Comparison of ENCODE assay signal across 8 cellular contexts in genomic region chr9:37079370-37080164, GRCh38. TPM values are rescaled to one million over a fixed set of nuclear protein-coding genes. Genes with fewer than 3 reads are reported as not detected.
DNase-seq lines count a peak whose midpoint lies in the region; ATAC-seq, FAIRE-seq and TF ChIP-seq lines count a peak whose summit lies in the region.

No MANE protein-coding gene starts in this region.

- peak; percentile 91 for ATAC-seq in HG02763 (IDR thresholded peaks at IDR 0.05; ENCODE audit: unreplicated experiment)
- peak; percentile 95 to 98 (median 96) for ATAC-seq in pancreas

- H3K27ac ChIP-seq in cardiac muscle cell, result peak overlapping the region; percentile 80
- peak overlapping the region; percentile 83 to 89 (median 87) for H3K27ac ChIP-seq in pancreas
- H3K27ac ChIP-seq in tibial artery, result peak overlapping the region; percentile 86 to 92

- H3K9ac ChIP-seq in adipocyte (ENCODE audit: low read length), result peak overlapping the region; percentile 97

- no peak for FAIRE-seq in pancreas (lab: Jason Lieb, UNC)

- 2% methylated on average over 63 of the region's 63 CpGs for WGBS in pancreas, 2 donors

- peak overlapping the region; percentile 69 for H3K4me3 ChIP-seq in GM12865 (ENCODE audit: low read depth, low read length)
- peak overlapping the region; percentile 97 for H3K4me3 ChIP-seq in adipocyte (ENCODE audit: low read length)
- peak overlapping the region; percentile 90 for H3K4me3 ChIP-seq in cardiac muscle cell
- H3K4me3 ChIP-seq in pancreas, result peak overlapping the region; percentile 75 to 95 (median 86)
- H3K4me3 ChIP-seq in tibial artery, result peak overlapping the region; percentile 74 to 79

- H3K36me3 ChIP-seq in adipocyte (ENCODE audit: control insufficient read depth, insufficient read depth, low read length, severe bottlenecking) (no peaks in the 10 kb centered on the region), cardiac muscle cell (no peaks in the 10 kb centered on the region), pancreas (no peaks in the 10 kb centered on the region), tibial artery (no peaks in the 10 kb centered on the region)

- peaks cover 7% of the 10 kb centered on the region for H3K4me1 ChIP-seq in adipocyte (ENCODE audit: control insufficient read depth, insufficient read depth, low read length)
- H3K4me1 ChIP-seq in cardiac muscle cell (ENCODE audit: low read depth), result no peaks in the 10 kb centered on the region
- peaks cover 6 to 17% (median 15%) of the 10 kb centered on the region in 3 donors for H3K4me1 ChIP-seq in pancreas
- peaks cover 0 to 31% (median 10%) of the 10 kb centered on the region in 4 donors for H3K4me1 ChIP-seq in tibial artery

- peak; percentile 98 for DNase-seq in GM12865 (ENCODE audit: low read depth)
- DNase-seq in NCI-H1417 treated with DMSO at 0.1 percent for 48 hours (lab: John Stamatoyannopoulos, UW), result peak; percentile 77
- DNase-seq in SW 1271 (lab: John Stamatoyannopoulos, UW), result peak; percentile 79 to 89
- DNase-seq in adipocyte (ENCODE audit: low read depth), result peak; percentile 96
- peak; percentile 94 to 96 for DNase-seq in cardiac muscle cell (ENCODE audit: low read depth in 1 of 2, low spot score in 1 of 2)
- peak; percentile 90 to 97 (median 94) for DNase-seq in pancreas
- DNase-seq in tibial artery, result peak; percentile 93 to 95

- intact Hi-C loops in pancreas (cut with DNase I), result no loop called here
- intact Hi-C loops in tibial artery (cut with DNase I; ENCODE audit: low total_unique reads), result loop anchor here (5.0 kb wide), 1 partner anchor 38 kb away; no protein-coding TSS in a partner anchor

- no peak for TF ChIP-seq CTCF in GM12865 (IDR thresholded peaks at IDR 0.05; ENCODE audit: insufficient read depth, low read depth, low read length, missing control alignments)
- no peak for TF ChIP-seq CTCF in cardiac muscle cell (IDR thresholded peaks at IDR 0.05; ENCODE audit: low read depth, low read length)
- TF ChIP-seq CTCF in pancreas (IDR thresholded peaks at IDR 0.05), result no peak
- TF ChIP-seq CTCF in tibial artery (IDR thresholded peaks at IDR 0.05), result no peak

- no peaks in the 10 kb centered on the region for H3K9me3 ChIP-seq in adipocyte (ENCODE audit: control insufficient read depth, low read length)
- no peaks in the 10 kb centered on the region for H3K9me3 ChIP-seq in cardiac muscle cell (ENCODE audit: low read depth)
- H3K9me3 ChIP-seq in pancreas, result no peaks in the 10 kb centered on the region
- H3K9me3 ChIP-seq in tibial artery, result no peaks in the 10 kb centered on the region

- H3K27me3 ChIP-seq in adipocyte (replicated peaks; ENCODE audit: control insufficient read depth, insufficient read depth, low read length) (no peaks in the 10 kb centered on the region), cardiac muscle cell (peaks cover 4% of the 10 kb centered on the region), pancreas (no peaks in the 10 kb centered on the region), tibial artery (no peaks in the 10 kb centered on the region)

RNA-seq across cellular contexts. Expression of gene ZCCHC7, which starts 40.8 kb away (rescaled TPM):
- total RNA-seq in cardiac muscle cell (15.0 and 16.3 TPM in 2 replicates), pancreas (10 to 100 TPM; 13.4 to 17.4 (median 15.9) TPM)
- polyA plus RNA-seq in cardiac muscle cell (18.8 and 28.3 TPM in 2 replicates), pancreas (1 to 10 TPM; 8.1 to 9.8 TPM)

RNA-seq across cellular contexts. Expression of gene PAX5, which starts 45.5 kb away (rescaled TPM):
- 0.88 TPM in 1 of 2 replicates, not detected in the other for total RNA-seq in cardiac muscle cell
- polyA plus RNA-seq in cardiac muscle cell, result 0.14 TPM in 1 of 2 replicates, not detected in the other
- total RNA-seq in pancreas, result under 1 TPM in 5 of 6 donors, not detected in 1; 0.03 to 0.35 (median 0.32) TPM
- polyA plus RNA-seq in pancreas, result under 1 TPM; under 0.01 to 0.04 TPM

Comparison
In these comparisons a context has a peak if more than half of its experiments do, and no peak if none do; other contexts are left out.
1. Peak in every context shown above with its lines: DNase-seq, ATAC-seq, H3K4me3 ChIP-seq and H3K27ac ChIP-seq.